29 cellular contexts compared by ENCODE assay signal in genomic region chr7:40891232-40891631, GRCh38.
"Had no signal": no experiment of that assay in that cellular context is flagged by ENCODE, and none has a peak within 500 bp of the region (broad histone marks: within the 10 kb centered on the region; RNA-seq: fewer than 3 reads in every experiment).

No MANE protein-coding gene starts in this region.

- DNase-seq: activated effector memory CD4-positive, alpha-beta T cell treated with anti-CD3 and anti-CD28 coated beads, Interleukin-2, amount 50 U/mL, for 16 hours; activated effector memory CD4-positive, alpha-beta T cell treated with Interleukin-2 at 50 U/mL for 16 hours; activated gamma-delta T cell; activated gamma-delta T cell treated with Interleukin-2 at 50 U/mL for 16 hours; activated naive CD4-positive, alpha-beta T cell; activated naive CD4-positive, alpha-beta T cell treated with anti-CD3 and anti-CD28 coated beads for 36 hours; activated naive CD4-positive, alpha-beta T cell treated with anti-CD3 and anti-CD28 coated beads, Interleukin-2, amount 10 ng/mL, durations not matched to agents 7 days and 5 days; activated naive CD4-positive, alpha-beta T cell treated with anti-CD3 and anti-CD28 coated beads, Interleukin-2, amount 50 U/mL, for 16 hours; activated naive CD4-positive, alpha-beta T cell treated with Interleukin-2 at 50 U/mL for 16 hours; activated naive CD8-positive, alpha-beta T cell treated with anti-CD3 and anti-CD28 coated beads for 36 hours; activated naive CD8-positive, alpha-beta T cell treated with anti-CD3 and anti-CD28 coated beads, Interleukin-2, amount 10 ng/mL, durations not matched to agents 7 days and 5 days; activated naive CD8-positive, alpha-beta T cell treated with anti-CD3 and anti-CD28 coated beads, Interleukin-2, amount 50 U/mL, for 24 hours; activated T-cell treated with anti-CD3 and anti-CD28 coated beads, Interleukin-2, amount 50 U/mL, for 1 hour; activated T-cell treated with anti-CD3 and anti-CD28 coated beads, Interleukin-2, amount 50 U/mL, for 24 hours; activated T-cell treated with anti-CD3 and anti-CD28 coated beads, Interleukin-2, amount 50 U/mL, for 4 hours; activated T-cell treated with anti-CD3 and anti-CD28 coated beads, Interleukin-2, amount 50 U/mL, for 72 hours; adrenal gland; amniotic stem cell; amygdala; anterior cingulate cortex; aorta; body of pancreas; brain microvascular endothelial cell; caudate nucleus; central memory CD4-positive, alpha-beta T cell; cerebellar nuclear complex had no signal

- H3K27ac ChIP-seq: adrenal gland, ascending aorta, body of pancreas, brain microvascular endothelial cell, breast epithelium, cardiac muscle cell had no signal

- H3K4me1 ChIP-seq: adrenal gland, ascending aorta, body of pancreas, breast epithelium had no signal

- H3K4me3 ChIP-seq: adrenal gland, ascending aorta, body of pancreas, breast epithelium, cardiac muscle cell had no signal

- H3K9me3 ChIP-seq: adrenal gland, ascending aorta had no signal

- H3K36me3 ChIP-seq: adrenal gland, ascending aorta, brain microvascular endothelial cell, breast epithelium, cardiac muscle cell had no signal
